In the genomic region with DNA sequence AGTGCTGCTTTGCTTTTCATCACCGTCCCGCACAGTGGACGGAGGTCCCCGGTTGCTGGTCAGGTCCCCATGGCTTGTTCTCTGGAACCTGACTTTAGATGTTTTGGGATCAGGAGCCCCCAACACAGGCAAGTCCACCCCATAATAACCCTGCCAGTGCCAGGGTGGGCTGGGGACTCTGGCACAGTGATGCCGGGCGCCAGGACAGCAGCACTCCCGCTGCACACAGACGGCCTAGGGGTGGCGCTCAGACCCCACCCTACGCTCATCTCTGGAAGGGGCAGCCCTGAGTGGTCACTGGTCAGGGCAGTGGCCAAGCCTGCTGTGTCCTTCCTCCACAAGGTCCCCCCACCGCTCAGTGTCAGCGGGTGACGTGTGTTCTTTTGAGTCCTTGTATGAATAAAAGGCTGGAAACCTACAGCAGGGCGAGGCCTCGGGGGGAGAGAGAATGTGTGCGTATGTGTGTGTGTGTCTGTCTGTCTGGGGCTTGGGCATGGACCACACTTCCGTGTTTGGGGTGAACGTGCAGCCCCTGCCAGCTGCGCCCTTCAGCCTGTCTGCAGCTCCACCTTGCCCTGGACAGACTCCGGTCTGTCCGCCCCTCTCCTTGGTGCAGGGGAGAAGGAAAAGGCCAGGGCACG, we compare ENCODE assay signal across 12 cellular contexts. TPM values are rescaled to one million over a fixed set of nuclear protein-coding genes. Genes with fewer than 3 reads are reported as not detected.
DNase-seq lines count a peak whose midpoint lies in the region; ATAC-seq and TF ChIP-seq lines count a peak whose summit lies in the region.
"Had no signal": no experiment of that assay in that cellular context is flagged by ENCODE, and none has a peak within 500 bp of the region (broad histone marks: within the 10 kb centered on the region; RNA-seq: fewer than 3 reads in every experiment).

No MANE protein-coding gene starts in this region.

- H3K9me3 ChIP-seq in lung (ENCODE audit: control insufficient read depth in 2 of 2, insufficient read depth in 1 of 2, low read length in 1 of 2) = peaks cover 0 to 5% of the 10 kb centered on the region in 2 donors

- CTCF ChIA-PET in MCF 10A (lab: Yijun Ruan, JAX) = no interaction called here

- intact Hi-C loops in MCF 10A (cut with micrococcal nuclease) = no loop called here

- POLR2A ChIA-PET in MCF 10A (lab: Yijun Ruan, JAX) = interaction anchor here (0.6 kb wide), 1 partner anchor 17 kb away, joined by 3 read pairs; no protein-coding TSS in a partner anchor

- no peak overlapping the region for H3K4me3 Mint-ChIP-seq in MCF 10A (ENCODE audit: unreplicated experiment)
- H3K4me3 Mint-ChIP-seq: CD4-positive, CD25-positive, alpha-beta regulatory T cell; mesothelial cell of epicardium had no signal

- WGBS in lung, 2 donors = 90 to 91% methylated on average over 22 of the region's 22 CpGs

- no peaks in the 10 kb centered on the region for H3K27me3 ChIP-seq in lung (ENCODE audit: control insufficient read depth, insufficient read depth)

- H3K4me3 ChIP-seq in lung = no peak overlapping the region

- peaks cover 0 to 18% of the 10 kb centered on the region in 2 donors for H3K36me3 ChIP-seq in lung (ENCODE audit: control insufficient read depth in 2 of 2, insufficient read depth in 2 of 2, low read length in 2 of 2)

- no peak overlapping the region for H3K27ac ChIP-seq in lung (ENCODE audit: low read depth in 1 of 2, low read length in 1 of 2)

- H3K4me1 Mint-ChIP-seq in MCF 10A (ENCODE audit: insufficient read depth, unreplicated experiment) = peaks cover 5% of the 10 kb centered on the region
- H3K4me1 Mint-ChIP-seq: CD4-positive, CD25-positive, alpha-beta regulatory T cell had no signal

- H3K36me3 Mint-ChIP-seq in MCF 10A (ENCODE audit: insufficient read depth, unreplicated experiment) = peaks cover 20% of the 10 kb centered on the region

- no peak overlapping the region for H3K27ac Mint-ChIP-seq in MCF 10A (ENCODE audit: low read depth, unreplicated experiment)
- H3K27ac Mint-ChIP-seq: CD4-positive, CD25-positive, alpha-beta regulatory T cell; mesothelial cell of epicardium had no signal

- peak; percentile 31 for DNase-seq in 8988T
- DNase-seq in MCF 10A (ENCODE audit: unreplicated experiment) = no peak
- DNase-seq in lung (ENCODE audit: low spot score) = peak; percentile 26
- no peak for DNase-seq in NCI-H1417 treated with DMSO at 0.1 percent for 48 hours (lab: John Stamatoyannopoulos, UW)
- no peak for DNase-seq in hypothalamus (lab: John Stamatoyannopoulos, UW)
- DNase-seq in medulla oblongata (ENCODE audit: extremely low spot score) = no peak
- DNase-seq: CD4-positive, CD25-positive, alpha-beta regulatory T cell; foreskin melanocyte; NCI-H2029 treated with DMSO at 0.1 percent for 48 hours had no signal

- ATAC-seq in lung (ENCODE audit: insufficient read depth, low FRiP score) = no peak
- no peak for ATAC-seq in GM21619 (IDR thresholded peaks at IDR 0.05; ENCODE audit: unreplicated experiment)

- H3K9me3 Mint-ChIP-seq in MCF 10A (ENCODE audit: unreplicated experiment) = no peaks in the 10 kb centered on the region

- H3K4me1 ChIP-seq in lung (ENCODE audit: control insufficient read depth in 2 of 2, insufficient read depth in 2 of 2, low read length in 2 of 2) = no peaks in the 10 kb centered on the region

- H3K27me3 Mint-ChIP-seq in MCF 10A (ENCODE audit: insufficient read depth, unreplicated experiment) = no peaks in the 10 kb centered on the region
- H3K27me3 Mint-ChIP-seq: CD4-positive, CD25-positive, alpha-beta regulatory T cell had no signal

- TF ChIP-seq CTCF in GM12874 (IDR thresholded peaks at IDR 0.05; ENCODE audit: insufficient read depth, low read depth, low read length) (0 out of 2 replicates have a peak, but pooled peaks have one; percentile 7), MCF 10A (IDR thresholded peaks at IDR 0.05; ENCODE audit: unreplicated experiment) (no peak), lung (IDR thresholded peaks at IDR 0.05; ENCODE audit: control extremely low read depth, extremely low read depth) (no peak)

- BruUV-seq in MCF 10A (replicated peaks; lab: Mats Ljungman, UMichigan) = TSS peak; percentile 35

RNA-seq across cellular contexts. Expression of a gene that starts 32.3 kb away (rescaled TPM):
- total RNA-seq in MCF 10A (2022) (36.9 and 38.9 TPM in 2 replicates), lung (10 to 100 TPM; 23.2 to 62.5 TPM)
- 10 to 100 TPM; 24.6 to 28.5 TPM for polyA plus RNA-seq in lung

Comparison
In these comparisons a context has a peak if more than half of its experiments do, and no peak if none do; other contexts are left out.
1. DNase-seq: peak in 8988T (single experiment) and lung (single experiment); none in MCF 10A (single experiment), NCI-H1417 treated with DMSO at 0.1 percent for 48 hours (single experiment), hypothalamus (0 of 51) and medulla oblongata (single experiment).